9 cellular contexts compared by ENCODE assay signal in genomic region chr2:165469417-165469816, GRCh38. TPM values are rescaled to one million over a fixed set of nuclear protein-coding genes. Genes with fewer than 3 reads are reported as not detected.
DNase-seq lines count a peak whose midpoint lies in the region; ATAC-seq and TF ChIP-seq lines count a peak whose summit lies in the region.
"Had no signal": no experiment of that assay in that cellular context is flagged by ENCODE, and none has a peak within 500 bp of the region (broad histone marks: within the 10 kb centered on the region; RNA-seq: fewer than 3 reads in every experiment).

A gene with protein sequence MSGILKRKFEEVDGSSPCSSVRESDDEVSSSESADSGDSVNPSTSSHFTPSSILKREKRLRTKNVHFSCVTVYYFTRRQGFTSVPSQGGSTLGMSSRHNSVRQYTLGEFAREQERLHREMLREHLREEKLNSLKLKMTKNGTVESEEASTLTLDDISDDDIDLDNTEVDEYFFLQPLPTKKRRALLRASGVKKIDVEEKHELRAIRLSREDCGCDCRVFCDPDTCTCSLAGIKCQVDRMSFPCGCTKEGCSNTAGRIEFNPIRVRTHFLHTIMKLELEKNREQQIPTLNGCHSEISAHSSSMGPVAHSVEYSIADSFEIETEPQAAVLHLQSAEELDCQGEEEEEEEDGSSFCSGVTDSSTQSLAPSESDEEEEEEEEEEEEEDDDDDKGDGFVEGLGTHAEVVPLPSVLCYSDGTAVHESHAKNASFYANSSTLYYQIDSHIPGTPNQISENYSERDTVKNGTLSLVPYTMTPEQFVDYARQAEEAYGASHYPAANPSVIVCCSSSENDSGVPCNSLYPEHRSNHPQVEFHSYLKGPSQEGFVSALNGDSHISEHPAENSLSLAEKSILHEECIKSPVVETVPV (plus strand): TSS chr2:165469698. CDS start chr2:165595066, 125,368 bp downstream.

- H3K18ac ChIP-seq in trophoblast cell (ENCODE audit: low read length), result no peak within 1 kb of the TSS

- H2AK5ac ChIP-seq in trophoblast cell (ENCODE audit: low read length), result no peak within 1 kb of the TSS

- no peak within 1 kb of the TSS for H2BK120ac ChIP-seq in trophoblast cell (ENCODE audit: insufficient read depth, low read length, poor library complexity)

- no peaks in the 10 kb centered on the region for H3K79me1 ChIP-seq in trophoblast cell (ENCODE audit: low read length)

- H3K4ac ChIP-seq in trophoblast cell (ENCODE audit: low read depth, low read length), result no peak within 1 kb of the TSS

- H3K27me3 ChIP-seq in AG04450 (ENCODE audit: control insufficient read depth, insufficient read depth, low read length) (no peaks in the 10 kb centered on the region), heart right ventricle (no peaks in the 10 kb centered on the region), trophoblast cell (ENCODE audit: insufficient read depth, low read length) (no peaks in the 10 kb centered on the region)

- H4K12ac ChIP-seq in trophoblast cell (ENCODE audit: low read depth, low read length), result no peak within 1 kb of the TSS

- H4K8ac ChIP-seq in trophoblast cell (ENCODE audit: low read depth, low read length), result no peak within 1 kb of the TSS

- CTCF ChIA-PET in AG04450 (lab: Charles Lee), result interaction anchor here (0.9 to 1.9 kb wide), 4 partner anchors 9 to 405 kb away, joined by 3 to 5 read pairs (median 4); no protein-coding TSS in a partner anchor

- H3K36me3 ChIP-seq in heart right ventricle (no peaks in the 10 kb centered on the region), trophoblast cell (ENCODE audit: control insufficient read depth in 1 of 2, insufficient read depth in 2 of 2, low read length in 2 of 2) (no peaks in the 10 kb centered on the region)

- POLR2A ChIA-PET in AG04450 (lab: Yijun Ruan, JAX), result no interaction called here

- H2BK12ac ChIP-seq in trophoblast cell (ENCODE audit: low read length), result no peak within 1 kb of the TSS

- H3K14ac ChIP-seq in trophoblast cell (ENCODE audit: low read length), result no peak within 1 kb of the TSS

- no peak within 1 kb of the TSS for H4K91ac ChIP-seq in trophoblast cell (ENCODE audit: low read depth, low read length)

- no peaks in the 10 kb centered on the region for H3K79me2 ChIP-seq in trophoblast cell (ENCODE audit: control insufficient read depth, insufficient read depth, low read length, poor library complexity)

- TF ChIP-seq CTCF in AG04450 (IDR thresholded peaks at IDR 0.05; ENCODE audit: low read depth, low read length) (no peak), heart right ventricle (IDR thresholded peaks at IDR 0.05) (peak in 3 of 9 donors; percentile 8 to 33 (median 9))

- no peak within 1 kb of the TSS for H2BK5ac ChIP-seq in trophoblast cell (ENCODE audit: low read depth, low read length, poor library complexity)

- H3K4me2 ChIP-seq in trophoblast cell (ENCODE audit: low read length), result peak within 1 kb of the TSS; percentile 22

- DNase-seq in AG04450 (ENCODE audit: low read depth, low spot score), result peak; percentile 51
- DNase-seq in NCI-H128 (lab: John Stamatoyannopoulos, UW; ENCODE audit: unreplicated experiment), result peak; percentile 68
- DNase-seq in heart right ventricle, result peak; percentile 17 to 74
- DNase-seq in trophoblast cell, result peak; percentile 5 to 13
- DNase-seq in activated CD4-positive, CD25-positive, alpha-beta regulatory T cell treated with anti-CD3 and anti-CD28 coated beads, Interleukin-2, amount 50 U/mL, for 72 hours, result no peak
- DNase-seq in GM19238 (ENCODE audit: insufficient read length, low spot score), result no peak
- DNase-seq in NCI-H187 treated with DMSO at 0.1 percent for 48 hours (lab: John Stamatoyannopoulos, UW), result no peak
- DNase-seq: DND-41 had no signal

- no peak within 1 kb of the TSS for H3K9ac ChIP-seq in trophoblast cell (ENCODE audit: low read length)

- no peak within 1 kb of the TSS for H3K23ac ChIP-seq in trophoblast cell (ENCODE audit: low read length)

- no peaks in the 10 kb centered on the region for H3K9me3 ChIP-seq in AG04450 (ENCODE audit: control insufficient read depth, insufficient read depth, low read length)
- no peaks in the 10 kb centered on the region for H3K9me3 ChIP-seq in heart right ventricle
- no peaks in the 10 kb centered on the region for H3K9me3 ChIP-seq in trophoblast cell (ENCODE audit: insufficient read depth, low read depth, low read length)

- 6 to 23% methylated on average over 8 of the region's 8 CpGs for WGBS in heart right ventricle, 2 donors
- WGBS in trophoblast cell (ENCODE audit: extremely low coverage, insufficient coverage, insufficient read length), result no CpG with 5 or more reads among the region's 8 CpGs

- intact Hi-C loops in heart right ventricle (cut with DNase I), result no loop called here

- H2AFZ ChIP-seq in trophoblast cell (ENCODE audit: insufficient read depth, low read length, poor library complexity), result no peak within 1 kb of the TSS

- peak; percentile 97 to 100 (median 100) for ATAC-seq in heart right ventricle

- H3K4me3 ChIP-seq in AG04450 (ENCODE audit: low read depth, low read length) (peak within 1 kb of the TSS; percentile 50), heart right ventricle (peak within 1 kb of the TSS; percentile 21 to 59 (median 51)), trophoblast cell (ENCODE audit: low read depth, low read length) (no peak within 1 kb of the TSS)

- H3K4me1 ChIP-seq in heart right ventricle, result peaks cover 0 to 32% (median 13%) of the 10 kb centered on the region in 9 donors
- H3K4me1 ChIP-seq in trophoblast cell (ENCODE audit: control insufficient read depth in 1 of 2, insufficient read depth in 2 of 2, low read length in 2 of 2), result no peaks in the 10 kb centered on the region

- no peak within 1 kb of the TSS for H3K27ac ChIP-seq in AG04450 (ENCODE audit: low read depth, low read length)
- H3K27ac ChIP-seq in angular gyrus (ENCODE audit: low read depth, low read length), result peak within 1 kb of the TSS; percentile 44
- peak within 1 kb of the TSS in 4 of 10 donors; percentile 7 to 35 (median 24) for H3K27ac ChIP-seq in heart right ventricle
- H3K27ac ChIP-seq in trophoblast cell (ENCODE audit: low read depth, low read length), result no peak within 1 kb of the TSS

RNA-seq across cellular contexts. Expression of the gene that starts here (rescaled TPM):
- 0.25 and 0.45 TPM in 2 replicates for polyA plus RNA-seq in AG04450 (2011; rRNA removed)
- 0.56 and 0.69 TPM in 2 replicates for polyA minus RNA-seq in AG04450 (2011; rRNA and poly(A)+ RNA removed)
- 1 to 10 TPM; 1.3 to 9.4 (median 5.0) TPM for total RNA-seq in heart right ventricle
- under 1 TPM; 0.77 to 0.88 TPM for polyA plus RNA-seq in heart right ventricle
- polyA plus RNA-seq in trophoblast cell (2013), result 1.5 and 1.7 TPM in 2 replicates

Comparison
In these comparisons a context has a peak if more than half of its experiments do, and no peak if none do; other contexts are left out.
1. Peak in DNase-seq and H3K4me3 ChIP-seq in AG04450; RNA of the gene not detected or under 1 TPM.
2. DNase-seq: peak in NCI-H128 (single experiment), heart right ventricle (2 of 2) and trophoblast cell (2 of 2); none in activated CD4-positive, CD25-positive, alpha-beta regulatory T cell treated with anti-CD3 and anti-CD28 coated beads, Interleukin-2, amount 50 U/mL, for 72 hours (single experiment), GM19238 (single experiment) and NCI-H187 treated with DMSO at 0.1 percent for 48 hours (single experiment).